In the genomic region with DNA sequence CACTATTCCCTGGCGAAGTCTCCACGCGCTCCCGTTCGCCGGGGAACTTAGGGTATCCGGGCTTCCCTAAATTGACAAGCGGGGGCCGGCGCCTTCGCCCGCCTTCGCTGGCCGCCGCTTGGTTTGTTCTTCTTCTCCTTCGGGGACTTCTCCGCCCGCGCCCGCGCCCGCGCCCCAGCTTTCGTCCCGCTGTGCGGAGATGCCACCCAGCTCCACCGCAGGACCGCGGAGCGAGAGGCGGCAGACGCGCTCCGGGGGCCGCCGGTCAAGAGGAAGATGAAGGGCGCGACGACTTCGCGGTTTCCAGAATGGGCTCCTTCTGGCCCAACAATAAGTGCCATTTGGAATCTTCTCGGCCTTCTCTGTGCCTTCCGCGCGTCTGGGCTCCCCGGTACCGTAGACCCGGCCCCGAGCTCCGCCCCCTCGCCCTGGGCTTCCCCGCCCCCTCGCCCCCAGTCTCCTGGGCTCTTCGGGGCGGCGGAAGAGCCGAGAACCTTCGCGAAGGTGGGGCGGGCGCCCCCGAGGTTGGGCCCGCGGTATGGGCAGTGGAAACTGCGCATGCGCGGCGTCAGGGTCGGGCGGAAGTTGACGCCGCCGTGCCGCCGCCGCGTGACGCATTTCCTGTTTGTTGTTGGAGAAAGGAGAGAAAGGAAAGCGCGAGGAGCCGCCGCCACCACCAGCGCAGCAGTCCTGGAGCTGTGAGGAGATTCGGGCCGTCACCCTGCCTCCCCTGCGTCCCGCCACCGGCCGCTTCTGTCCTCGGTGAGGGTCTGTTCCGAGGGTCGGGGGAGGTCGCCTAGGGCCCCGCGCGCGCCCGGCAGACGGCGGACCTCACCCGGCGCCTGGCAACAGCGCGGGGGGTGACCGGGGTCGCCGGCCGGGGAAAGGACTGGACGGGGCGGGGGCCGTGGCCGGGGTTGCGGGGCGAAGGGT, we compare ENCODE assay signal across 1 cellular context.
TF ChIP-seq lines count a peak whose summit lies in the region.

A gene (plus strand): TSS at position 622 of the 933 bp plus-strand sequence. CDS start 21,569 bp downstream, outside the sequence.

TF ChIP-seq in K562, 482 proteins besides CTCF, POLR2A, EP300 and RAD21 (continued from another document and continues in another):
- TF ChIP-seq, protein P1, sequence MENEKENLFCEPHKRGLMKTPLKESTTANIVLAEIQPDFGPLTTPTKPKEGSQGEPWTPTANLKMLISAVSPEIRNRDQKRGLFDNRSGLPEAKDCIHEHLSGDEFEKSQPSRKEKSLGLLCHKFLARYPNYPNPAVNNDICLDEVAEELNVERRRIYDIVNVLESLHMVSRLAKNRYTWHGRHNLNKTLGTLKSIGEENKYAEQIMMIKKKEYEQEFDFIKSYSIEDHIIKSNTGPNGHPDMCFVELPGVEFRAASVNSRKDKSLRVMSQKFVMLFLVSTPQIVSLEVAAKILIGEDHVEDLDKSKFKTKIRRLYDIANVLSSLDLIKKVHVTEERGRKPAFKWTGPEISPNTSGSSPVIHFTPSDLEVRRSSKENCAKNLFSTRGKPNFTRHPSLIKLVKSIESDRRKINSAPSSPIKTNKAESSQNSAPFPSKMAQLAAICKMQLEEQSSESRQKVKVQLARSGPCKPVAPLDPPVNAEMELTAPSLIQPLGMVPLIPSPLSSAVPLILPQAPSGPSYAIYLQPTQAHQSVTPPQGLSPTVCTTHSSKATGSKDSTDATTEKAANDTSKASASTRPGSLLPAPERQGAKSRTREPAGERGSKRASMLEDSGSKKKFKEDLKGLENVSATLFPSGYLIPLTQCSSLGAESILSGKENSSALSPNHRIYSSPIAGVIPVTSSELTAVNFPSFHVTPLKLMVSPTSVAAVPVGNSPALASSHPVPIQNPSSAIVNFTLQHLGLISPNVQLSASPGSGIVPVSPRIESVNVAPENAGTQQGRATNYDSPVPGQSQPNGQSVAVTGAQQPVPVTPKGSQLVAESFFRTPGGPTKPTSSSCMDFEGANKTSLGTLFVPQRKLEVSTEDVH (IDR thresholded peaks at IDR 0.05; ENCODE audit: low read depth, partially characterized antibody), result peak; percentile 92
- peak; percentile 59 for TF ChIP-seq HMGN3 (IDR thresholded peaks at IDR 0.05; ENCODE audit: borderline replicate concordance, extremely low read depth, insufficient read length, low read depth, low read length)
- TF ChIP-seq RBM14 (IDR thresholded peaks at IDR 0.05; ENCODE audit: borderline replicate concordance, insufficient read depth, low read depth, low read length), result no peak
- TF ChIP-seq, protein P2, sequence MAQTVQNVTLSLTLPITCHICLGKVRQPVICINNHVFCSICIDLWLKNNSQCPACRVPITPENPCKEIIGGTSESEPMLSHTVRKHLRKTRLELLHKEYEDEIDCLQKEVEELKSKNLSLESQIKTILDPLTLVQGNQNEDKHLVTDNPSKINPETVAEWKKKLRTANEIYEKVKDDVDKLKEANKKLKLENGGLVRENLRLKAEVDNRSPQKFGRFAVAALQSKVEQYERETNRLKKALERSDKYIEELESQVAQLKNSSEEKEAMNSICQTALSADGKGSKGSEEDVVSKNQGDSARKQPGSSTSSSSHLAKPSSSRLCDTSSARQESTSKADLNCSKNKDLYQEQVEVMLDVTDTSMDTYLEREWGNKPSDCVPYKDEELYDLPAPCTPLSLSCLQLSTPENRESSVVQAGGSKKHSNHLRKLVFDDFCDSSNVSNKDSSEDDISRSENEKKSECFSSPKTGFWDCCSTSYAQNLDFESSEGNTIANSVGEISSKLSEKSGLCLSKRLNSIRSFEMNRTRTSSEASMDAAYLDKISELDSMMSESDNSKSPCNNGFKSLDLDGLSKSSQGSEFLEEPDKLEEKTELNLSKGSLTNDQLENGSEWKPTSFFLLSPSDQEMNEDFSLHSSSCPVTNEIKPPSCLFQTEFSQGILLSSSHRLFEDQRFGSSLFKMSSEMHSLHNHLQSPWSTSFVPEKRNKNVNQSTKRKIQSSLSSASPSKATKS (CRISPR knock-in tag; IDR thresholded peaks at IDR 0.05), result no peak
- TF ChIP-seq NBN (IDR thresholded peaks at IDR 0.05; ENCODE audit: low read depth), result no peak
- peak in 2 of 3 experiments; percentile 15 to 51 for TF ChIP-seq YY1 (IDR thresholded peaks at IDR 0.05; ENCODE audit: borderline replicate concordance in 1 of 3, control insufficient read depth in 1 of 3, extremely low read depth in 1 of 3, insufficient read depth in 3 of 3, insufficient read length in 1 of 3, insufficient replicate concordance in 2 of 3, low read depth in 1 of 3, low read length in 2 of 3)
- peak; percentile 53 for TF ChIP-seq CCNT2 (IDR thresholded peaks at IDR 0.05; ENCODE audit: borderline replicate concordance, extremely low read depth, insufficient read length, low read depth, low read length)
- TF ChIP-seq ZNF263 (CRISPR knock-in tag; IDR thresholded peaks at IDR 0.05; ENCODE audit: borderline replicate concordance), result no peak
- TF ChIP-seq BCL6 (CRISPR knock-in tag; IDR thresholded peaks at IDR 0.05), result no peak
- TF ChIP-seq, protein P3, sequence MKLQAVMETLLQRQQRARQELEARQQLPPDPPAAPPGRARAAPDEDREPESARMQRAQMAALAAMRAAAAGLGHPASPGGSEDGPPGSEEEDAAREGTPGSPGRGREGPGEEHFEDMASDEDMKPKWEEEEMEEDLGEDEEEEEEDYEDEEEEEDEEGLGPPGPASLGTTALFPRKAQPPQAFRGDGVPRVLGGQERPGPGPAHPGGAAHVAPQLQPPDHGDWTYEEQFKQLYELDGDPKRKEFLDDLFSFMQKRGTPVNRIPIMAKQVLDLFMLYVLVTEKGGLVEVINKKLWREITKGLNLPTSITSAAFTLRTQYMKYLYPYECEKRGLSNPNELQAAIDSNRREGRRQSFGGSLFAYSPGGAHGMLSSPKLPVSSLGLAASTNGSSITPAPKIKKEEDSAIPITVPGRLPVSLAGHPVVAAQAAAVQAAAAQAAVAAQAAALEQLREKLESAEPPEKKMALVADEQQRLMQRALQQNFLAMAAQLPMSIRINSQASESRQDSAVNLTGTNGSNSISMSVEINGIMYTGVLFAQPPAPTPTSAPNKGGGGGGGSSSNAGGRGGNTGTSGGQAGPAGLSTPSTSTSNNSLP (IDR thresholded peaks at IDR 0.05; ENCODE audit: borderline replicate concordance, low read depth, low read length), result no peak
- TF ChIP-seq MAFK (IDR thresholded peaks at IDR 0.05; ENCODE audit: low read length), result no peak
- no peak for TF ChIP-seq HNRNPH1 (optimal IDR thresholded peaks at IDR 0.05; ENCODE audit: low read depth, low read length)
- TF ChIP-seq, protein P4, sequence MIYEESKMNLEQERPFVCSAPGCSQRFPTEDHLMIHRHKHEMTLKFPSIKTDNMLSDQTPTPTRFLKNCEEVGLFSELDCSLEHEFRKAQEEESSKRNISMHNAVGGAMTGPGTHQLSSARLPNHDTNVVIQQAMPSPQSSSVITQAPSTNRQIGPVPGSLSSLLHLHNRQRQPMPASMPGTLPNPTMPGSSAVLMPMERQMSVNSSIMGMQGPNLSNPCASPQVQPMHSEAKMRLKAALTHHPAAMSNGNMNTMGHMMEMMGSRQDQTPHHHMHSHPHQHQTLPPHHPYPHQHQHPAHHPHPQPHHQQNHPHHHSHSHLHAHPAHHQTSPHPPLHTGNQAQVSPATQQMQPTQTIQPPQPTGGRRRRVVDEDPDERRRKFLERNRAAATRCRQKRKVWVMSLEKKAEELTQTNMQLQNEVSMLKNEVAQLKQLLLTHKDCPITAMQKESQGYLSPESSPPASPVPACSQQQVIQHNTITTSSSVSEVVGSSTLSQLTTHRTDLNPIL (CRISPR knock-in tag; IDR thresholded peaks at IDR 0.05), result no peak
- peak; percentile 84 for TF ChIP-seq ZBTB7A (IDR thresholded peaks at IDR 0.05; ENCODE audit: borderline replicate concordance, control insufficient read depth, low read depth, low read length)
- TF ChIP-seq, protein P5, sequence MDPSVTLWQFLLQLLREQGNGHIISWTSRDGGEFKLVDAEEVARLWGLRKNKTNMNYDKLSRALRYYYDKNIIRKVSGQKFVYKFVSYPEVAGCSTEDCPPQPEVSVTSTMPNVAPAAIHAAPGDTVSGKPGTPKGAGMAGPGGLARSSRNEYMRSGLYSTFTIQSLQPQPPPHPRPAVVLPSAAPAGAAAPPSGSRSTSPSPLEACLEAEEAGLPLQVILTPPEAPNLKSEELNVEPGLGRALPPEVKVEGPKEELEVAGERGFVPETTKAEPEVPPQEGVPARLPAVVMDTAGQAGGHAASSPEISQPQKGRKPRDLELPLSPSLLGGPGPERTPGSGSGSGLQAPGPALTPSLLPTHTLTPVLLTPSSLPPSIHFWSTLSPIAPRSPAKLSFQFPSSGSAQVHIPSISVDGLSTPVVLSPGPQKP (CRISPR knock-in tag; IDR thresholded peaks at IDR 0.05), result no peak
- no peak for TF ChIP-seq RFX5 (IDR thresholded peaks at IDR 0.05; ENCODE audit: low read depth, low read length)
- peak; percentile 58; the same call in 1 of the 2 replicates for TF ChIP-seq SPI1 (IDR thresholded peaks at IDR 0.05; ENCODE audit: borderline replicate concordance, low read depth, low read length)
- no peak for TF ChIP-seq ZEB2 (IDR thresholded peaks at IDR 0.05)
- TF ChIP-seq MEF2D (tag; conservative IDR thresholded peaks at IDR 0.05; ENCODE audit: low read depth), result no peak
- TF ChIP-seq KAT7 (CRISPR knock-in tag; IDR thresholded peaks at IDR 0.05; ENCODE audit: borderline replicate concordance), result peak; percentile 68; the same call in 1 of the 2 replicates
- no peak; the same call in 1 of the 2 replicates for TF ChIP-seq ZNF408 (CRISPR knock-in tag; IDR thresholded peaks at IDR 0.05; ENCODE audit: low read depth)
- TF ChIP-seq CBFA2T3 (IDR thresholded peaks at IDR 0.05), result no peak
- TF ChIP-seq CBX2 (IDR thresholded peaks at IDR 0.05; ENCODE audit: insufficient read depth, low read length, poor library complexity, severe bottlenecking), result no peak
- TF ChIP-seq NRF1 (conservative IDR thresholded peaks at IDR 0.05 in 1 of 2, IDR thresholded peaks at IDR 0.05 in 1 of 2), result peak; percentile 98
- no peak for TF ChIP-seq CCAR2 (IDR thresholded peaks at IDR 0.05; ENCODE audit: low read depth, low read length)
- TF ChIP-seq PHF8 (IDR thresholded peaks at IDR 0.05; ENCODE audit: borderline replicate concordance, low read length), result peak; percentile 81; the same call in 1 of the 2 replicates
- no peak for TF ChIP-seq SMC3 (conservative IDR thresholded peaks at IDR 0.05; ENCODE audit: insufficient read depth, low read depth, low read length)
- TF ChIP-seq, protein P6, sequence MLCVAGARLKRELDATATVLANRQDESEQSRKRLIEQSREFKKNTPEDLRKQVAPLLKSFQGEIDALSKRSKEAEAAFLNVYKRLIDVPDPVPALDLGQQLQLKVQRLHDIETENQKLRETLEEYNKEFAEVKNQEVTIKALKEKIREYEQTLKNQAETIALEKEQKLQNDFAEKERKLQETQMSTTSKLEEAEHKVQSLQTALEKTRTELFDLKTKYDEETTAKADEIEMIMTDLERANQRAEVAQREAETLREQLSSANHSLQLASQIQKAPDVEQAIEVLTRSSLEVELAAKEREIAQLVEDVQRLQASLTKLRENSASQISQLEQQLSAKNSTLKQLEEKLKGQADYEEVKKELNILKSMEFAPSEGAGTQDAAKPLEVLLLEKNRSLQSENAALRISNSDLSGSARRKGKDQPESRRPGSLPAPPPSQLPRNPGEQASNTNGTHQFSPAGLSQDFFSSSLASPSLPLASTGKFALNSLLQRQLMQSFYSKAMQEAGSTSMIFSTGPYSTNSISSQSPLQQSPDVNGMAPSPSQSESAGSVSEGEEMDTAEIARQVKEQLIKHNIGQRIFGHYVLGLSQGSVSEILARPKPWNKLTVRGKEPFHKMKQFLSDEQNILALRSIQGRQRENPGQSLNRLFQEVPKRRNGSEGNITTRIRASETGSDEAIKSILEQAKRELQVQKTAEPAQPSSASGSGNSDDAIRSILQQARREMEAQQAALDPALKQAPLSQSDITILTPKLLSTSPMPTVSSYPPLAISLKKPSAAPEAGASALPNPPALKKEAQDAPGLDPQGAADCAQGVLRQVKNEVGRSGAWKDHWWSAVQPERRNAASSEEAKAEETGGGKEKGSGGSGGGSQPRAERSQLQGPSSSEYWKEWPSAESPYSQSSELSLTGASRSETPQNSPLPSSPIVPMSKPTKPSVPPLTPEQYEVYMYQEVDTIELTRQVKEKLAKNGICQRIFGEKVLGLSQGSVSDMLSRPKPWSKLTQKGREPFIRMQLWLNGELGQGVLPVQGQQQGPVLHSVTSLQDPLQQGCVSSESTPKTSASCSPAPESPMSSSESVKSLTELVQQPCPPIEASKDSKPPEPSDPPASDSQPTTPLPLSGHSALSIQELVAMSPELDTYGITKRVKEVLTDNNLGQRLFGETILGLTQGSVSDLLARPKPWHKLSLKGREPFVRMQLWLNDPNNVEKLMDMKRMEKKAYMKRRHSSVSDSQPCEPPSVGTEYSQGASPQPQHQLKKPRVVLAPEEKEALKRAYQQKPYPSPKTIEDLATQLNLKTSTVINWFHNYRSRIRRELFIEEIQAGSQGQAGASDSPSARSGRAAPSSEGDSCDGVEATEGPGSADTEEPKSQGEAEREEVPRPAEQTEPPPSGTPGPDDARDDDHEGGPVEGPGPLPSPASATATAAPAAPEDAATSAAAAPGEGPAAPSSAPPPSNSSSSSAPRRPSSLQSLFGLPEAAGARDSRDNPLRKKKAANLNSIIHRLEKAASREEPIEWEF (CRISPR knock-in tag; IDR thresholded peaks at IDR 0.05), result no peak
- 0 out of 2 replicates have a peak, but pooled peaks have one; percentile 10 for TF ChIP-seq TCF7 (IDR thresholded peaks at IDR 0.05; ENCODE audit: borderline replicate concordance)
- TF ChIP-seq CC2D1A (IDR thresholded peaks at IDR 0.05), result no peak
- peak; percentile 64; the same call in 1 of the 2 replicates for TF ChIP-seq KDM2B (CRISPR knock-in tag; IDR thresholded peaks at IDR 0.05)
- TF ChIP-seq, protein P7, sequence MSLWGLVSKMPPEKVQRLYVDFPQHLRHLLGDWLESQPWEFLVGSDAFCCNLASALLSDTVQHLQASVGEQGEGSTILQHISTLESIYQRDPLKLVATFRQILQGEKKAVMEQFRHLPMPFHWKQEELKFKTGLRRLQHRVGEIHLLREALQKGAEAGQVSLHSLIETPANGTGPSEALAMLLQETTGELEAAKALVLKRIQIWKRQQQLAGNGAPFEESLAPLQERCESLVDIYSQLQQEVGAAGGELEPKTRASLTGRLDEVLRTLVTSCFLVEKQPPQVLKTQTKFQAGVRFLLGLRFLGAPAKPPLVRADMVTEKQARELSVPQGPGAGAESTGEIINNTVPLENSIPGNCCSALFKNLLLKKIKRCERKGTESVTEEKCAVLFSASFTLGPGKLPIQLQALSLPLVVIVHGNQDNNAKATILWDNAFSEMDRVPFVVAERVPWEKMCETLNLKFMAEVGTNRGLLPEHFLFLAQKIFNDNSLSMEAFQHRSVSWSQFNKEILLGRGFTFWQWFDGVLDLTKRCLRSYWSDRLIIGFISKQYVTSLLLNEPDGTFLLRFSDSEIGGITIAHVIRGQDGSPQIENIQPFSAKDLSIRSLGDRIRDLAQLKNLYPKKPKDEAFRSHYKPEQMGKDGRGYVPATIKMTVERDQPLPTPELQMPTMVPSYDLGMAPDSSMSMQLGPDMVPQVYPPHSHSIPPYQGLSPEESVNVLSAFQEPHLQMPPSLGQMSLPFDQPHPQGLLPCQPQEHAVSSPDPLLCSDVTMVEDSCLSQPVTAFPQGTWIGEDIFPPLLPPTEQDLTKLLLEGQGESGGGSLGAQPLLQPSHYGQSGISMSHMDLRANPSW (CRISPR knock-in tag; IDR thresholded peaks at IDR 0.05), result no peak
- TF ChIP-seq, protein P8, sequence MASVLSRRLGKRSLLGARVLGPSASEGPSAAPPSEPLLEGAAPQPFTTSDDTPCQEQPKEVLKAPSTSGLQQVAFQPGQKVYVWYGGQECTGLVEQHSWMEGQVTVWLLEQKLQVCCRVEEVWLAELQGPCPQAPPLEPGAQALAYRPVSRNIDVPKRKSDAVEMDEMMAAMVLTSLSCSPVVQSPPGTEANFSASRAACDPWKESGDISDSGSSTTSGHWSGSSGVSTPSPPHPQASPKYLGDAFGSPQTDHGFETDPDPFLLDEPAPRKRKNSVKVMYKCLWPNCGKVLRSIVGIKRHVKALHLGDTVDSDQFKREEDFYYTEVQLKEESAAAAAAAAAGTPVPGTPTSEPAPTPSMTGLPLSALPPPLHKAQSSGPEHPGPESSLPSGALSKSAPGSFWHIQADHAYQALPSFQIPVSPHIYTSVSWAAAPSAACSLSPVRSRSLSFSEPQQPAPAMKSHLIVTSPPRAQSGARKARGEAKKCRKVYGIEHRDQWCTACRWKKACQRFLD (CRISPR knock-in tag; IDR thresholded peaks at IDR 0.05), result no peak
